In the genomic region with DNA sequence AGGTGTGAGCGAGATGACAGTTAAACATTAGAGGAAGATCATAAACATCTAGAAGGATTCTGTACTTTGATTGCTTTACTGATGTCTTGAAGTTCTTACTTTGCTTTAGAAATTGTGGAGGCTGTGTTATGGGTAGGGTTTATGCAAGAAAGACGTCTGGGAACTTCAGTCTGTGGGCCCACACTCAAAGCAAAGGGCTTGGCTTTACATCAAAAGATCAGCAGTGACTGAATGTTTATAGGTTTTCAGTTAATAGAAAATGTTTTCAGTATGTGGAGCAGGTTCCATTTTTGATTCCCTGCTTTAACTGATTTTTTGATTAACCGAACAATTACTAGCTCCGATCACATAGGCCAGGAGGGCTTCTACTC, we compare ENCODE assay signal across 2 cellular contexts.
A peak's percentile ranks its signal among the peaks of the same experiment; 100 is the strongest.
TF ChIP-seq lines count a peak whose summit lies in the region.

No MANE protein-coding gene starts in this region.

TF ChIP-seq in HEK293, 187 proteins besides CTCF, POLR2A, EP300 and RAD21:
- TF ChIP-seq ZNF791 (tag by site-specific recombination; IDR thresholded peaks at IDR 0.05) = no peak
- peak; percentile 50; the same call in 1 of the 2 replicates for TF ChIP-seq ZFP69B (tag by site-specific recombination; IDR thresholded peaks at IDR 0.05)
- TF ChIP-seq, protein P1, sequence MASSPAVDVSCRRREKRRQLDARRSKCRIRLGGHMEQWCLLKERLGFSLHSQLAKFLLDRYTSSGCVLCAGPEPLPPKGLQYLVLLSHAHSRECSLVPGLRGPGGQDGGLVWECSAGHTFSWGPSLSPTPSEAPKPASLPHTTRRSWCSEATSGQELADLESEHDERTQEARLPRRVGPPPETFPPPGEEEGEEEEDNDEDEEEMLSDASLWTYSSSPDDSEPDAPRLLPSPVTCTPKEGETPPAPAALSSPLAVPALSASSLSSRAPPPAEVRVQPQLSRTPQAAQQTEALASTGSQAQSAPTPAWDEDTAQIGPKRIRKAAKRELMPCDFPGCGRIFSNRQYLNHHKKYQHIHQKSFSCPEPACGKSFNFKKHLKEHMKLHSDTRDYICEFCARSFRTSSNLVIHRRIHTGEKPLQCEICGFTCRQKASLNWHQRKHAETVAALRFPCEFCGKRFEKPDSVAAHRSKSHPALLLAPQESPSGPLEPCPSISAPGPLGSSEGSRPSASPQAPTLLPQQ (tag by site-specific recombination; IDR thresholded peaks at IDR 0.05) = 0 out of 2 replicates have a peak, but pooled peaks have one; percentile 27
- 0 out of 2 replicates have a peak, but pooled peaks have one; percentile 19 for TF ChIP-seq ZNF664 (tag by site-specific recombination; IDR thresholded peaks at IDR 0.05)

TF ChIP-seq in GM12891, 5 proteins besides CTCF, POLR2A, EP300 and RAD21:
- no peak for TF ChIP-seq POU2F2 (IDR thresholded peaks at IDR 0.05; ENCODE audit: low read depth, low read length)
- no peak for TF ChIP-seq SPI1 (IDR thresholded peaks at IDR 0.05; ENCODE audit: low read depth, low read length)
- TF ChIP-seq POLR2AphosphoS5 (IDR thresholded peaks at IDR 0.05; ENCODE audit: low read depth, low read length) = no peak
- no peak for TF ChIP-seq PAX5 (IDR thresholded peaks at IDR 0.05; ENCODE audit: insufficient read depth, low read length, severe bottlenecking)
- no peak for TF ChIP-seq TAF1 (IDR thresholded peaks at IDR 0.05; ENCODE audit: low read depth, low read length)
